In the genomic region with DNA sequence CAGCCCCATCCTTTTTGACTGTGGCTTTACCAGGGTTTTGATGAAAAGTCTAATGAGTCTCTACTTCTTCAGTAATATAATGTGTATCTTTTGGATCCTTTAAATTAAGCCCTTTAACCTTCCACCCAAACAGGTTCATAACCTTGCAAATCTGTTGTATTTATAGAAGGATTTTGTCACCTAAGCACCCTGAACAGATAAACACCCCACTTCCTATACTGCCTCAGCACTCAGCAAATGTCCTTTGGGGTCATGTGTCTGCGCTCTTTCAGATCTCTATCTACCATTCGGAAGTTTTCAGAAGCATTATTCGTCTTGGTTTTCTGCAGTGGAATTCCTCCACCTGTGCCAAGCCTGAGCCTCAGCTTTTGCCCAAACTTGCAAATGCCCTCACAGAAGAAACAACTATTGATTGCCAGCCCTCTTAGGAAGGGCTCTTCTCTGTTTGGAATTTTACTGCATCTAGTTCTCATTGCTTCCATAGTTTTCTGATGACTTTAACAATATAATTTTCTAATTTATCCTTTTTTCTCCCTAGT, we compare ENCODE assay signal across 3 cellular contexts.
TF ChIP-seq lines count a peak whose summit lies in the region.

No MANE protein-coding gene starts in this region.

TF ChIP-seq in GM23338, 12 proteins besides CTCF, POLR2A, EP300 and RAD21 (continues in another document):
- TF ChIP-seq ZNF114 (CRISPR knock-in tag; IDR thresholded peaks at IDR 0.05) (no peak), JUNB (IDR thresholded peaks at IDR 0.05; ENCODE audit: unreplicated experiment) (no peak), STAT1 (IDR thresholded peaks at IDR 0.05; ENCODE audit: unreplicated experiment) (no peak), ZNF462 (CRISPR knock-in tag; IDR thresholded peaks at IDR 0.05) (no peak), EZH2phosphoT487 (IDR thresholded peaks at IDR 0.05; ENCODE audit: unreplicated experiment) (no peak)

TF ChIP-seq in IMR-90, 13 proteins besides CTCF, POLR2A, EP300 and RAD21:
- TF ChIP-seq RFX5 (IDR thresholded peaks at IDR 0.05; ENCODE audit: low read depth, low read length) = no peak
- no peak for TF ChIP-seq SMC3 (IDR thresholded peaks at IDR 0.05; ENCODE audit: low read depth, low read length)
- TF ChIP-seq, protein P1, sequence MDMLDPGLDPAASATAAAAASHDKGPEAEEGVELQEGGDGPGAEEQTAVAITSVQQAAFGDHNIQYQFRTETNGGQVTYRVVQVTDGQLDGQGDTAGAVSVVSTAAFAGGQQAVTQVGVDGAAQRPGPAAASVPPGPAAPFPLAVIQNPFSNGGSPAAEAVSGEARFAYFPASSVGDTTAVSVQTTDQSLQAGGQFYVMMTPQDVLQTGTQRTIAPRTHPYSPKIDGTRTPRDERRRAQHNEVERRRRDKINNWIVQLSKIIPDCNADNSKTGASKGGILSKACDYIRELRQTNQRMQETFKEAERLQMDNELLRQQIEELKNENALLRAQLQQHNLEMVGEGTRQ (IDR thresholded peaks at IDR 0.05; ENCODE audit: low read depth, low read length) = no peak
- no peak for TF ChIP-seq RCOR1 (IDR thresholded peaks at IDR 0.05; ENCODE audit: insufficient replicate concordance, low read length)
- TF ChIP-seq, protein P2, sequence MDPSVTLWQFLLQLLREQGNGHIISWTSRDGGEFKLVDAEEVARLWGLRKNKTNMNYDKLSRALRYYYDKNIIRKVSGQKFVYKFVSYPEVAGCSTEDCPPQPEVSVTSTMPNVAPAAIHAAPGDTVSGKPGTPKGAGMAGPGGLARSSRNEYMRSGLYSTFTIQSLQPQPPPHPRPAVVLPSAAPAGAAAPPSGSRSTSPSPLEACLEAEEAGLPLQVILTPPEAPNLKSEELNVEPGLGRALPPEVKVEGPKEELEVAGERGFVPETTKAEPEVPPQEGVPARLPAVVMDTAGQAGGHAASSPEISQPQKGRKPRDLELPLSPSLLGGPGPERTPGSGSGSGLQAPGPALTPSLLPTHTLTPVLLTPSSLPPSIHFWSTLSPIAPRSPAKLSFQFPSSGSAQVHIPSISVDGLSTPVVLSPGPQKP (IDR thresholded peaks at IDR 0.05; ENCODE audit: borderline replicate concordance, low read depth, low read length) = no peak
- TF ChIP-seq MXI1 (IDR thresholded peaks at IDR 0.05; ENCODE audit: borderline replicate concordance, low read depth, low read length) = no peak
TF ChIP-seq in IMR-90: peak in this region for 0.

TF ChIP-seq in GM12891, 5 proteins besides CTCF, POLR2A, EP300 and RAD21:
- TF ChIP-seq TAF1 (IDR thresholded peaks at IDR 0.05; ENCODE audit: low read depth, low read length) = no peak
- TF ChIP-seq SPI1 (IDR thresholded peaks at IDR 0.05; ENCODE audit: low read depth, low read length) = no peak
- no peak for TF ChIP-seq POLR2AphosphoS5 (IDR thresholded peaks at IDR 0.05; ENCODE audit: low read depth, low read length)
- TF ChIP-seq PAX5 (IDR thresholded peaks at IDR 0.05; ENCODE audit: insufficient read depth, low read length, severe bottlenecking) = no peak
- no peak for TF ChIP-seq POU2F2 (IDR thresholded peaks at IDR 0.05; ENCODE audit: low read depth, low read length)
